16 cellular contexts compared by ENCODE assay signal in genomic region chr1:44911042-44911441, GRCh38.
DNase-seq lines count a peak whose midpoint lies in the region; ATAC-seq and TF ChIP-seq lines count a peak whose summit lies in the region.
"Had no signal": no experiment of that assay in that cellular context is flagged by ENCODE, and none has a peak within 500 bp of the region (broad histone marks: within the 10 kb centered on the region; RNA-seq: fewer than 3 reads in every experiment).

No MANE protein-coding gene starts in this region.

- H3K9me3 ChIP-seq in SK-N-MC (ENCODE audit: low read depth, low read length) = no peaks in the 10 kb centered on the region
- H3K9me3 ChIP-seq in naive thymus-derived CD4-positive, alpha-beta T cell (ENCODE audit: control insufficient read depth in 2 of 3, low read length in 3 of 3) = peaks cover 0 to 3% (median 0%) of the 10 kb centered on the region in 3 experiments
- H3K9me3 ChIP-seq: A549; BLaER1 treated with 17β-estradiol and CSF1 and Interleukin-3, amounts not matched to agents 10 nM and 100 nM had no signal

- DNase-seq in SK-N-MC (ENCODE audit: low read depth, low spot score) (no peak), fibroblast of gingiva (ENCODE audit: low read depth) (peak; percentile 25), osteocyte (ENCODE audit: extremely low spot score, unreplicated experiment) (no peak), SIG-M5 (lab: John Stamatoyannopoulos, UW) (no peak)
- DNase-seq in naive thymus-derived CD4-positive, alpha-beta T cell = no peak
- DNase-seq: CD8-positive, alpha-beta T cell; COR-L47; DMS 273 treated with DMSO at 0.1 percent for 48 hours; DMS53; DND-41; EL; H9 had no signal

- H3K36me3 Mint-ChIP-seq in osteocyte (ENCODE audit: unreplicated experiment) = peaks cover 5% of the 10 kb centered on the region
- peaks cover 3 to 26% (median 15%) of the 10 kb centered on the region in 5 donors for H3K36me3 Mint-ChIP-seq in naive thymus-derived CD4-positive, alpha-beta T cell

- peak overlapping the region; percentile 73 for H3K27ac Mint-ChIP-seq in osteocyte (ENCODE audit: unreplicated experiment)
- peak overlapping the region in 2 of 9 donors; percentile 1 to 21 for H3K27ac Mint-ChIP-seq in naive thymus-derived CD4-positive, alpha-beta T cell
- H3K27ac Mint-ChIP-seq: B cell; CD8-positive, alpha-beta T cell; H9 had no signal

- H3K4me1 Mint-ChIP-seq in osteocyte (ENCODE audit: unreplicated experiment) = peaks cover 43% of the 10 kb centered on the region
- peaks cover 0 to 3% (median 0%) of the 10 kb centered on the region in 7 donors for H3K4me1 Mint-ChIP-seq in naive thymus-derived CD4-positive, alpha-beta T cell
- H3K4me1 Mint-ChIP-seq: B cell, H9 had no signal

- H3K4me3 ChIP-seq in SK-N-MC = no peak overlapping the region
- H3K4me3 ChIP-seq in naive thymus-derived CD4-positive, alpha-beta T cell (ENCODE audit: low read length) = no peak overlapping the region
- H3K4me3 ChIP-seq: A549; BLaER1 treated with 17β-estradiol and CSF1 and Interleukin-3, amounts not matched to agents 10 nM and 100 nM had no signal

- no peaks in the 10 kb centered on the region for H3K9me3 Mint-ChIP-seq in osteocyte (ENCODE audit: unreplicated experiment)
- H3K9me3 Mint-ChIP-seq in naive thymus-derived CD4-positive, alpha-beta T cell = peaks cover 0 to 6% (median 0%) of the 10 kb centered on the region in 11 donors
- H3K9me3 Mint-ChIP-seq: H9 had no signal

- H3K27me3 ChIP-seq in naive thymus-derived CD4-positive, alpha-beta T cell (ENCODE audit: control insufficient read depth in 2 of 2, insufficient read depth in 2 of 2, low read length in 2 of 2) = no peaks in the 10 kb centered on the region
- H3K27me3 ChIP-seq: BLaER1 treated with 17β-estradiol and CSF1 and Interleukin-3, amounts not matched to agents 10 nM and 100 nM had no signal

- no peak overlapping the region for H3K4me3 Mint-ChIP-seq in osteocyte (ENCODE audit: unreplicated experiment)
- H3K4me3 Mint-ChIP-seq in naive thymus-derived CD4-positive, alpha-beta T cell = no peak overlapping the region
- H3K4me3 Mint-ChIP-seq: B cell; CD8-positive, alpha-beta T cell; H9 had no signal

- no peak for ATAC-seq in naive thymus-derived CD4-positive, alpha-beta T cell
- ATAC-seq in HG02610 (IDR thresholded peaks at IDR 0.05; ENCODE audit: unreplicated experiment) = no peak
- ATAC-seq: A549; CD8-positive, alpha-beta T cell had no signal

- POLR2A ChIA-PET in naive thymus-derived CD4-positive, alpha-beta T cell (lab: Charles Lee) = interaction anchor here (0.6 kb wide), 1 partner anchor 275 kb away, joined by 4 read pairs; no protein-coding TSS in a partner anchor

- intact Hi-C loops in naive thymus-derived CD4-positive, alpha-beta T cell (cut with micrococcal nuclease) = no loop called here

- H3K9ac ChIP-seq in SK-N-MC (ENCODE audit: insufficient read length) = no peak overlapping the region
- H3K9ac ChIP-seq: BLaER1 treated with 17β-estradiol and CSF1 and Interleukin-3, amounts not matched to agents 10 nM and 100 nM had no signal

- CTCF ChIA-PET in naive thymus-derived CD4-positive, alpha-beta T cell (lab: Charles Lee) = no interaction called here

- H3K36me3 ChIP-seq in SK-N-MC (ENCODE audit: insufficient read depth, low read length) = no peaks in the 10 kb centered on the region
- H3K36me3 ChIP-seq in naive thymus-derived CD4-positive, alpha-beta T cell (ENCODE audit: control insufficient read depth in 2 of 3, insufficient read depth in 3 of 3, low read length in 3 of 3) = peaks cover 0 to 4% (median 0%) of the 10 kb centered on the region in 3 experiments

- no peaks in the 10 kb centered on the region for H3K4me1 ChIP-seq in naive thymus-derived CD4-positive, alpha-beta T cell (ENCODE audit: control insufficient read depth in 2 of 2, insufficient read depth in 2 of 2, low read length in 2 of 2)
- H3K4me1 ChIP-seq: A549 had no signal

- no peak for TF ChIP-seq CTCF in osteocyte (IDR thresholded peaks at IDR 0.05)

- H3K27ac ChIP-seq in SK-N-MC = peak overlapping the region; percentile 2; the same call in 1 of the 2 replicates
- no peak overlapping the region for H3K27ac ChIP-seq in naive thymus-derived CD4-positive, alpha-beta T cell (ENCODE audit: low read depth, low read length)
- H3K27ac ChIP-seq: A549; BLaER1 treated with 17β-estradiol and CSF1 and Interleukin-3, amounts not matched to agents 10 nM and 100 nM had no signal

- no peaks in the 10 kb centered on the region for H3K27me3 Mint-ChIP-seq in osteocyte (ENCODE audit: unreplicated experiment)
- H3K27me3 Mint-ChIP-seq in naive thymus-derived CD4-positive, alpha-beta T cell = no peaks in the 10 kb centered on the region
- H3K27me3 Mint-ChIP-seq: B cell had no signal
